8 cellular contexts compared by ENCODE assay signal in genomic region chr6:16760536-16761468, GRCh38. TPM values are rescaled to one million over a fixed set of nuclear protein-coding genes. Genes with fewer than 3 reads are reported as not detected.
DNase-seq lines count a peak whose midpoint lies in the region; ATAC-seq and TF ChIP-seq lines count a peak whose summit lies in the region.

Gene ATXN1 (minus strand): TSS chr6:16761460.

- H3K9me3 ChIP-seq in CD4-positive, alpha-beta memory T cell (ENCODE audit: control insufficient read depth in 1 of 2, low read length in 2 of 2), result no peaks in the 10 kb centered on the region
- H3K9me3 ChIP-seq in PC-9 (ENCODE audit: insufficient read depth, low read depth) (no peaks in the 10 kb centered on the region), gastroesophageal sphincter (no peaks in the 10 kb centered on the region), transverse colon (no peaks in the 10 kb centered on the region)

- H3K4me1 Mint-ChIP-seq in CD4-positive, alpha-beta memory T cell, result peaks cover 46 to 86% (median 56%) of the 10 kb centered on the region in 4 donors
- peaks cover 33% of the 10 kb centered on the region for H3K4me1 Mint-ChIP-seq in neural crest cell

- H3K27ac Mint-ChIP-seq in CD4-positive, alpha-beta memory T cell, result peak within 1 kb of the TSS; percentile 97 to 100 (median 99)
- H3K27ac Mint-ChIP-seq in neural crest cell (ENCODE audit: unreplicated experiment), result no peak within 1 kb of the TSS

- H3K9me3 Mint-ChIP-seq in CD4-positive, alpha-beta memory T cell, result peaks cover 0 to 3% (median 0%) of the 10 kb centered on the region in 8 donors
- no peaks in the 10 kb centered on the region for H3K9me3 Mint-ChIP-seq in neural crest cell

- peak within 1 kb of the TSS; percentile 77 for H2AFZ ChIP-seq in PC-9

- no peaks in the 10 kb centered on the region for H3K36me3 ChIP-seq in CD4-positive, alpha-beta memory T cell (ENCODE audit: insufficient read depth, low read length)
- H3K36me3 ChIP-seq in PC-9 (ENCODE audit: low read depth) (no peaks in the 10 kb centered on the region), gastroesophageal sphincter (no peaks in the 10 kb centered on the region), transverse colon (no peaks in the 10 kb centered on the region)

- peak within 1 kb of the TSS; percentile 99 for H3K27ac ChIP-seq in CD4-positive, alpha-beta memory T cell (ENCODE audit: low read depth, low read length)
- peak within 1 kb of the TSS; percentile 97 for H3K27ac ChIP-seq in PC-9
- peak within 1 kb of the TSS; percentile 99 for H3K27ac ChIP-seq in gastroesophageal sphincter
- peak within 1 kb of the TSS; percentile 99 to 100 (median 100) for H3K27ac ChIP-seq in transverse colon

- peak in 4 of 5 donors; percentile 70 to 81 (median 80) for DNase-seq in CD4-positive, alpha-beta memory T cell
- DNase-seq in H4 (ENCODE audit: low spot score) (peak; percentile 52), PC-9 (peak in 1 of 2 experiments; percentile 45), neural crest cell (ENCODE audit: low read depth, low spot score) (peak; percentile 54), transverse colon (peak; percentile 77)
- DNase-seq in activated gamma-delta T cell treated with anti-CD3 and anti-CD28 coated beads, Interleukin-2, amount 50 U/mL, for 16 hours (ENCODE audit: low read depth), result peak; percentile 38

- H3K4me3 ChIP-seq in CD4-positive, alpha-beta memory T cell (ENCODE audit: low read length in 2 of 2), result peak within 1 kb of the TSS; percentile 75 to 87
- H3K4me3 ChIP-seq in PC-9, result peak within 1 kb of the TSS; percentile 84
- peak within 1 kb of the TSS; percentile 92 to 95 for H3K4me3 ChIP-seq in gastroesophageal sphincter
- peak within 1 kb of the TSS; percentile 77 to 95 (median 89) for H3K4me3 ChIP-seq in transverse colon

- no peaks in the 10 kb centered on the region for H3K27me3 ChIP-seq in CD4-positive, alpha-beta memory T cell (ENCODE audit: insufficient read depth, low read length)
- H3K27me3 ChIP-seq in PC-9 (ENCODE audit: insufficient read depth, low read depth) (no peaks in the 10 kb centered on the region), gastroesophageal sphincter (no peaks in the 10 kb centered on the region), transverse colon (no peaks in the 10 kb centered on the region)

- WGBS in gastroesophageal sphincter (ENCODE audit: low coverage in 1 of 2), 2 donors, result 0% methylated on average over 4 to 8 of the region's 79 CpGs
- WGBS in transverse colon (ENCODE audit: low coverage in 1 of 2), 2 donors, result 0% methylated on average over 1 to 42 of the region's 79 CpGs

- H3K27me3 Mint-ChIP-seq in CD4-positive, alpha-beta memory T cell, result peaks cover 0 to 4% of the 10 kb centered on the region in 2 donors
- H3K27me3 Mint-ChIP-seq in neural crest cell (ENCODE audit: low read depth), result peaks cover 48% of the 10 kb centered on the region

- peak within 1 kb of the TSS; percentile 97 for H3K4me2 ChIP-seq in PC-9

- TF ChIP-seq CTCF in PC-9 (conservative IDR thresholded peaks at IDR 0.05) (no peak), gastroesophageal sphincter (IDR thresholded peaks at IDR 0.05) (no peak), neural crest cell (conservative IDR thresholded peaks at IDR 0.05) (no peak), transverse colon (IDR thresholded peaks at IDR 0.05) (no peak)

- intact Hi-C loops in CD4-positive, alpha-beta memory T cell (cut with micrococcal nuclease), result loop anchor here (1.0 to 5.0 kb wide), 16 partner anchors 8 to 1514 kb away; partner anchors contain the start of genes DEK, DTNBP1, FAM8A1 and JARID2
- intact Hi-C loops in PC-9 (cut with micrococcal nuclease; ENCODE audit: unreplicated experiment) (loop anchor here (2.0 to 5.0 kb wide), 5 partner anchors 84 to 1069 kb away; no protein-coding TSS in a partner anchor), transverse colon (cut with DNase I; ENCODE audit: low total_unique reads) (loop anchor here (5.0 to 10.0 kb wide), 2 partner anchors 246 to 429 kb away; no protein-coding TSS in a partner anchor)

- peaks cover 0 to 35% of the 10 kb centered on the region in 2 donors for H3K36me3 Mint-ChIP-seq in CD4-positive, alpha-beta memory T cell
- no peaks in the 10 kb centered on the region for H3K36me3 Mint-ChIP-seq in neural crest cell (ENCODE audit: low read depth)

- H3K79me2 ChIP-seq in PC-9 (ENCODE audit: low read depth), result peaks cover 43% of the 10 kb centered on the region

- TF ChIP-seq EP300 in gastroesophageal sphincter (IDR thresholded peaks at IDR 0.05) (no peak), transverse colon (IDR thresholded peaks at IDR 0.05; ENCODE audit: low read depth) (no peak)

- H3F3A ChIP-seq in PC-9 (ENCODE audit: insufficient read depth, low read depth), result peaks cover 38% of the 10 kb centered on the region

- TF ChIP-seq POLR2A in gastroesophageal sphincter (IDR thresholded peaks at IDR 0.05), result peak in 1 of 2 donors; percentile 62
- peak; percentile 72 for TF ChIP-seq POLR2A in transverse colon (IDR thresholded peaks at IDR 0.05)

- in situ Hi-C loops in transverse colon (cut with MboI; ENCODE audit: low pct_ligation_motif_present in 1 of 4, low pct_unique_long_range_greater_than_20kb in 1 of 4, low sequenced_read_pairs in 3 of 4), result loop anchor here in 3 of 4 donors (10.0 to 25.0 kb wide), 4 partner anchors 204 to 426 kb away; no protein-coding TSS in a partner anchor

- TSS peak; percentile 12 for BruUV-seq in PC-9 (replicated peaks; lab: Mats Ljungman, UMichigan)

- POLR2A ChIA-PET in CD4-positive, alpha-beta memory T cell (lab: Charles Lee; ENCODE audit: partially characterized antibody), result interaction anchor here (0.7 to 4.5 kb wide), 43 partner anchors 8 to 840 kb away, joined by 3 to 70 read pairs (median 7); no protein-coding TSS in a partner anchor
- POLR2A ChIA-PET in PC-9 (lab: Charles Lee; ENCODE audit: unreplicated experiment), result interaction anchor here (0.5 to 0.7 kb wide), 7 partner anchors 9 to 819 kb away, joined by 3 to 8 read pairs (median 5); no protein-coding TSS in a partner anchor

- H3K4me3 Mint-ChIP-seq in CD4-positive, alpha-beta memory T cell, result peak within 1 kb of the TSS; percentile 97 to 100 (median 98)
- peak within 1 kb of the TSS; percentile 96 for H3K4me3 Mint-ChIP-seq in neural crest cell

- H4K20me1 ChIP-seq in PC-9 (ENCODE audit: insufficient read depth), result no peaks in the 10 kb centered on the region

- peaks cover 56% of the 10 kb centered on the region for H3K4me1 ChIP-seq in CD4-positive, alpha-beta memory T cell (ENCODE audit: insufficient read depth, low read length)
- H3K4me1 ChIP-seq in PC-9 (replicated peaks; ENCODE audit: insufficient read depth) (peaks cover 61% of the 10 kb centered on the region), gastroesophageal sphincter (peaks cover 0 to 69% (median 5%) of the 10 kb centered on the region in 3 donors), transverse colon (peaks cover 0 to 58% (median 21%) of the 10 kb centered on the region in 4 donors)

- CTCF ChIA-PET in CD4-positive, alpha-beta memory T cell (lab: Charles Lee; ENCODE audit: partially characterized antibody), result interaction anchor here (0.6 to 6.0 kb wide), 22 partner anchors 11 to 444 kb away, joined by 3 to 107 read pairs (median 4); no protein-coding TSS in a partner anchor
- CTCF ChIA-PET in PC-9 (lab: Charles Lee), result interaction anchor here (0.6 to 1.2 kb wide), 9 partner anchors 37 to 468 kb away, joined by 3 to 18 read pairs (median 5); no protein-coding TSS in a partner anchor

- ATAC-seq in gastroesophageal sphincter (no peak), HG03469 (IDR thresholded peaks at IDR 0.05; ENCODE audit: unreplicated experiment) (no peak)

- no peaks in the 10 kb centered on the region for H3K9me2 ChIP-seq in PC-9 (ENCODE audit: insufficient read depth)

RNA-seq across cellular contexts. Expression of gene ATXN1, which starts in this region (rescaled TPM):
- 10 to 100 TPM; 94.7 to 97.4 TPM for total RNA-seq in CD4-positive, alpha-beta memory T cell
- polyA plus RNA-seq in CD4-positive, alpha-beta memory T cell, result 10 to 100 TPM; 10.5 to 19.1 TPM
- total RNA-seq in H4 (2014; rRNA removed; shearing (Covaris generic)), result 14.6 and 18.9 TPM in 2 replicates
- total RNA-seq in PC-9 (2021), result 35.6 and 42.7 TPM in 2 replicates
- 10 to 100 TPM; 38.7 to 78.3 (median 62.6) TPM for total RNA-seq in gastroesophageal sphincter
- 2.1 and 3.9 TPM in 2 replicates for total RNA-seq in neural crest cell
- total RNA-seq in transverse colon, result 100 to 1,000 TPM in 2 of 4 donors, 10 to 100 TPM in 2; 48.7 to 166 (median 105) TPM
